In genomic region chr12:33330940-33331339, GRCh38 we compare ENCODE assay signal across 20 cellular contexts.
"Had no signal": no experiment of that assay in that cellular context is flagged by ENCODE, and none has a peak within 500 bp of the region (broad histone marks: within the 10 kb centered on the region; RNA-seq: fewer than 3 reads in every experiment).

No MANE protein-coding gene starts in this region.

- H3K27me3 ChIP-seq: gastroesophageal sphincter, pancreas, tibial artery had no signal

- ATAC-seq: activated CD8-positive, alpha-beta memory T cell treated with anti-CD3 and anti-CD28 coated beads, Interleukin-2, amount 10 ng/mL, durations not matched to agents 7 days and 5 days; activated CD8-positive, alpha-beta T cell treated with anti-CD3 and anti-CD28 coated beads for 36 hours; activated naive CD8-positive, alpha-beta T cell treated with anti-CD3 and anti-CD28 coated beads, Interleukin-2, amount 50 U/mL, for 24 hours; gastroesophageal sphincter; left cardiac atrium; pancreas; psoas muscle; right cardiac atrium had no signal

- H3K27ac ChIP-seq: coronary artery, gastroesophageal sphincter, pancreas, psoas muscle, tibial artery, VCaP had no signal

- DNase-seq: activated CD4-positive, alpha-beta T cell treated with anti-CD3 and anti-CD28 coated beads, Interleukin-2, amount 10 ng/mL, durations not matched to agents 7 days and 5 days; activated CD4-positive, CD25-positive, alpha-beta regulatory T cell treated with anti-CD3 and anti-CD28 coated beads, Interleukin-2, amount 50 U/mL, for 72 hours; activated CD8-positive, alpha-beta memory T cell treated with anti-CD3 and anti-CD28 coated beads, Interleukin-2, amount 10 ng/mL, durations not matched to agents 7 days and 5 days; activated CD8-positive, alpha-beta T cell treated with anti-CD3 and anti-CD28 coated beads for 36 hours; activated gamma-delta T cell; activated naive CD4-positive, alpha-beta T cell treated with anti-CD3 and anti-CD28 coated beads, Interleukin-2, amount 50 U/mL, for 16 hours; activated naive CD8-positive, alpha-beta T cell treated with anti-CD3 and anti-CD28 coated beads, Interleukin-2, amount 50 U/mL, for 24 hours; activated T-cell treated with anti-CD3 and anti-CD28 coated beads for 4 hours; cerebellar nuclear complex; head of caudate nucleus; left cardiac atrium; nephron progenitor cell; pancreas; psoas muscle; right cardiac atrium; stimulated activated CD4-positive, alpha-beta T cell treated with anti-CD3 and anti-CD28 coated beads, Interleukin-12 subunit alpha, Interleukin-12 subunit beta, amount 100 ng/mL, for 4 hours; tibial artery had no signal

- H3K4me3 ChIP-seq: coronary artery, gastroesophageal sphincter, pancreas, psoas muscle, tibial artery had no signal

- H3K9me3 ChIP-seq: gastroesophageal sphincter, pancreas, psoas muscle, tibial artery had no signal

- H3K36me3 ChIP-seq: gastroesophageal sphincter, pancreas, tibial artery had no signal

- H3K4me1 ChIP-seq: gastroesophageal sphincter, pancreas, psoas muscle, tibial artery had no signal
